In genomic region chr10:867807-868206, GRCh38 we compare ENCODE assay signal across 18 cellular contexts.
"Had no signal": no experiment of that assay in that cellular context is flagged by ENCODE, and none has a peak within 500 bp of the region (broad histone marks: within the 10 kb centered on the region; RNA-seq: fewer than 3 reads in every experiment).

No MANE protein-coding gene starts in this region.

- H3K27ac Mint-ChIP-seq: activated CD4-positive, alpha-beta memory T cell treated with anti-CD3 and anti-CD28 coated beads for 36 hours; activated CD4-positive, alpha-beta T cell treated with anti-CD3 and anti-CD28 coated beads for 36 hours; activated CD8-positive, alpha-beta memory T cell treated with anti-CD3 and anti-CD28 coated beads, Interleukin-2, amount 10 ng/mL, durations not matched to agents 7 days and 5 days; activated naive CD4-positive, alpha-beta T cell treated with anti-CD3 and anti-CD28 coated beads for 36 hours; activated naive CD8-positive, alpha-beta T cell treated with anti-CD3 and anti-CD28 coated beads, Interleukin-2, amount 50 U/mL, for 24 hours; activated T-helper 2 cell treated with anti-CD3 and anti-CD28 coated beads, Interferon-gamma antibody, Interleukin-2, Interleukin-4, amounts not matched to agents 10 μg/mL and 5 μg/mL and 100 μg/mL, durations not matched to agents 14 hours and 24 hours and 36 hours; memory B cell had no signal

- H3K4me1 ChIP-seq: prostate gland had no signal

- H3K27ac ChIP-seq: ascending aorta, epithelial cell of prostate, left lung, prostate gland, sigmoid colon, thyroid gland had no signal

- H3K27me3 Mint-ChIP-seq: activated CD4-positive, alpha-beta memory T cell treated with anti-CD3 and anti-CD28 coated beads for 36 hours; activated CD4-positive, alpha-beta T cell treated with anti-CD3 and anti-CD28 coated beads for 36 hours; activated CD8-positive, alpha-beta memory T cell treated with anti-CD3 and anti-CD28 coated beads, Interleukin-2, amount 10 ng/mL, durations not matched to agents 7 days and 5 days; activated naive CD8-positive, alpha-beta T cell treated with anti-CD3 and anti-CD28 coated beads, Interleukin-2, amount 50 U/mL, for 24 hours; memory B cell had no signal

- H3K4me3 Mint-ChIP-seq: activated CD4-positive, alpha-beta memory T cell treated with anti-CD3 and anti-CD28 coated beads for 36 hours; activated CD4-positive, alpha-beta T cell treated with anti-CD3 and anti-CD28 coated beads for 36 hours; activated CD8-positive, alpha-beta memory T cell treated with anti-CD3 and anti-CD28 coated beads, Interleukin-2, amount 10 ng/mL, durations not matched to agents 7 days and 5 days; activated naive CD4-positive, alpha-beta T cell treated with anti-CD3 and anti-CD28 coated beads for 36 hours; activated naive CD8-positive, alpha-beta T cell treated with anti-CD3 and anti-CD28 coated beads, Interleukin-2, amount 50 U/mL, for 24 hours; memory B cell had no signal

- ATAC-seq: activated CD4-positive, alpha-beta T cell treated with anti-CD3 and anti-CD28 coated beads for 36 hours; activated CD8-positive, alpha-beta memory T cell treated with anti-CD3 and anti-CD28 coated beads, Interleukin-2, amount 10 ng/mL, durations not matched to agents 7 days and 5 days; activated naive CD8-positive, alpha-beta T cell treated with anti-CD3 and anti-CD28 coated beads, Interleukin-2, amount 50 U/mL, for 24 hours; left lung had no signal

- H3K9me3 ChIP-seq: ascending aorta, left lung, prostate gland, sigmoid colon, thyroid gland had no signal

- H3K4me3 ChIP-seq: ascending aorta, left lung, prostate gland, sigmoid colon, thyroid gland had no signal

- DNase-seq: activated CD4-positive, alpha-beta memory T cell treated with anti-CD3 and anti-CD28 coated beads for 36 hours; activated CD4-positive, alpha-beta T cell treated with anti-CD3 and anti-CD28 coated beads for 36 hours; activated CD8-positive, alpha-beta memory T cell treated with anti-CD3 and anti-CD28 coated beads, Interleukin-2, amount 10 ng/mL, durations not matched to agents 7 days and 5 days; activated naive CD4-positive, alpha-beta T cell treated with anti-CD3 and anti-CD28 coated beads for 36 hours; activated naive CD8-positive, alpha-beta T cell treated with anti-CD3 and anti-CD28 coated beads, Interleukin-2, amount 50 U/mL, for 24 hours; activated T-cell treated with anti-CD3 and anti-CD28 coated beads, Interleukin-2, amount 50 U/mL, for 1 hour; dermis blood vessel endothelial cell; left lung; sigmoid colon; stimulated activated CD4-positive, alpha-beta T cell treated with anti-CD3 and anti-CD28 coated beads, Interleukin-12 subunit alpha, Interleukin-12 subunit beta, amount 100 ng/mL, for 4 hours; stimulated activated CD4-positive, alpha-beta T cell treated with anti-CD3 and anti-CD28 coated beads, Interleukin-2, amount 100 ng/mL, for 24 hours; T-helper 2 cell; thyroid gland had no signal

- H3K9me3 Mint-ChIP-seq: activated CD4-positive, alpha-beta memory T cell treated with anti-CD3 and anti-CD28 coated beads for 36 hours; activated naive CD4-positive, alpha-beta T cell treated with anti-CD3 and anti-CD28 coated beads for 36 hours; activated naive CD8-positive, alpha-beta T cell treated with anti-CD3 and anti-CD28 coated beads, Interleukin-2, amount 50 U/mL, for 24 hours; activated T-helper 2 cell treated with anti-CD3 and anti-CD28 coated beads, Interferon-gamma antibody, Interleukin-2, Interleukin-4, amounts not matched to agents 10 μg/mL and 5 μg/mL and 100 μg/mL, durations not matched to agents 14 hours and 24 hours and 36 hours; memory B cell had no signal

- H3K36me3 ChIP-seq: prostate gland had no signal

- H3K27me3 ChIP-seq: ascending aorta, left lung, sigmoid colon, thyroid gland had no signal
